8 cellular contexts compared by ENCODE assay signal in genomic region chr6:148509789-148510581, GRCh38.
DNase-seq lines count a peak whose midpoint lies in the region; ATAC-seq and TF ChIP-seq lines count a peak whose summit lies in the region.

No MANE protein-coding gene starts in this region.

- ATAC-seq in GM19452 (IDR thresholded peaks at IDR 0.05; ENCODE audit: unreplicated experiment): peak; percentile 80
- peak; percentile 29 to 70 (median 65) for ATAC-seq in psoas muscle
- no peak for ATAC-seq in activated CD4-positive, alpha-beta T cell treated with anti-CD3 and anti-CD28 coated beads for 36 hours

- no peaks in the 10 kb centered on the region for H3K4me1 Mint-ChIP-seq in activated CD4-positive, alpha-beta T cell treated with anti-CD3 and anti-CD28 coated beads for 36 hours

- H3K4me3 Mint-ChIP-seq in activated CD4-positive, alpha-beta T cell treated with anti-CD3 and anti-CD28 coated beads for 36 hours: no peak overlapping the region

- no peaks in the 10 kb centered on the region for H3K36me3 Mint-ChIP-seq in activated CD4-positive, alpha-beta T cell treated with anti-CD3 and anti-CD28 coated beads for 36 hours (ENCODE audit: low read depth)

- DNase-seq in HS-5 (ENCODE audit: low read depth) (peak; percentile 92), SKM-1 treated with dmso at 0.1 percent for 144 hours (lab: John Stamatoyannopoulos, UW; ENCODE audit: unreplicated experiment) (peak; percentile 94), foreskin melanocyte (peak; percentile 93), psoas muscle (peak; percentile 71 to 84), cerebellum (ENCODE audit: low spot score) (no peak)
- DNase-seq in activated CD4-positive, alpha-beta T cell treated with anti-CD3 and anti-CD28 coated beads for 36 hours: no peak

- H3K36me3 ChIP-seq in ACC112 (ENCODE audit: insufficient read depth, low read length): 0 out of 2 replicates have a peak, but pooled peaks cover 6% of the 10 kb centered on the region
- H3K36me3 ChIP-seq in psoas muscle (ENCODE audit: insufficient read depth in 1 of 2, low read depth in 1 of 2): no peaks in the 10 kb centered on the region

- H3K9me3 ChIP-seq in psoas muscle: no peaks in the 10 kb centered on the region

- peaks cover 23% of the 10 kb centered on the region for H3K79me2 ChIP-seq in ACC112 (ENCODE audit: control insufficient read depth, insufficient read depth, low read length, unreplicated experiment)

- H3K4me1 ChIP-seq in ACC112 (ENCODE audit: control insufficient read depth, insufficient read depth, low read length, unreplicated experiment): peaks cover 37% of the 10 kb centered on the region
- peaks cover 17% of the 10 kb centered on the region for H3K4me1 ChIP-seq in psoas muscle

- WGBS in psoas muscle, 3 donors: 11 to 18% (median 13%) methylated on average over 6 of the region's 6 CpGs

- H2AFZ ChIP-seq in ACC112 (ENCODE audit: low read length, unreplicated experiment): no peak overlapping the region

- H3K27me3 ChIP-seq in ACC112 (ENCODE audit: insufficient read depth, low read length): no peaks in the 10 kb centered on the region
- peaks cover 0 to 2% (median 0%) of the 10 kb centered on the region in 3 donors for H3K27me3 ChIP-seq in psoas muscle (ENCODE audit: insufficient read depth in 3 of 3, low read length in 2 of 3)

- H3K9me3 Mint-ChIP-seq in activated CD4-positive, alpha-beta T cell treated with anti-CD3 and anti-CD28 coated beads for 36 hours (ENCODE audit: low read depth): no peaks in the 10 kb centered on the region

- H3K27ac ChIP-seq in ACC112 (ENCODE audit: low read depth, low read length) (peak overlapping the region; percentile 96), psoas muscle (peak overlapping the region; percentile 33)

- no peak for TF ChIP-seq CTCF in psoas muscle (IDR thresholded peaks at IDR 0.05)

- H3K4me3 ChIP-seq in ACC112 (ENCODE audit: low read depth, low read length): peak overlapping the region; percentile 79
- peak overlapping the region; percentile 61 for H3K4me3 ChIP-seq in psoas muscle

- peaks cover 35% of the 10 kb centered on the region for H3K27me3 Mint-ChIP-seq in activated CD4-positive, alpha-beta T cell treated with anti-CD3 and anti-CD28 coated beads for 36 hours

- H3K27ac Mint-ChIP-seq in activated CD4-positive, alpha-beta T cell treated with anti-CD3 and anti-CD28 coated beads for 36 hours: no peak overlapping the region

- intact Hi-C loops in psoas muscle (cut with DNase I): no loop called here
- intact Hi-C loops in activated CD4-positive, alpha-beta T cell treated with anti-CD3 and anti-CD28 coated beads for 36 hours (cut with DNase I, micrococcal nuclease): no loop called here

- POLR2A ChIA-PET in activated CD4-positive, alpha-beta T cell treated with anti-CD3 and anti-CD28 coated beads for 36 hours (lab: Charles Lee): no interaction called here

- CTCF ChIA-PET in activated CD4-positive, alpha-beta T cell treated with anti-CD3 and anti-CD28 coated beads for 36 hours (lab: Charles Lee): no interaction called here

Comparison
In these comparisons a context has a peak if more than half of its experiments do, and no peak if none do; other contexts are left out.
1. DNase-seq: peak in HS-5 (single experiment), SKM-1 treated with dmso at 0.1 percent for 144 hours (single experiment), foreskin melanocyte (single experiment) and psoas muscle (2 of 2); none in cerebellum (single experiment) and activated CD4-positive, alpha-beta T cell treated with anti-CD3 and anti-CD28 coated beads for 36 hours (single experiment).